Comparison of ENCODE assay signal across 1 cellular context in genomic region chr6:26157838-26158580, GRCh38.
A peak's percentile ranks its signal among the peaks of the same experiment; 100 is the strongest.
TF ChIP-seq lines count a peak whose summit lies in the region.

No MANE protein-coding gene starts in this region.

TF ChIP-seq in K562, 482 proteins besides CTCF, POLR2A, EP300 and RAD21 (continued from another document and continues in another):
- peak; percentile 93 for TF ChIP-seq RBM39 (optimal IDR thresholded peaks at IDR 0.05; ENCODE audit: low read depth, low read length)
- peak; percentile 85 for TF ChIP-seq ATF7 (IDR thresholded peaks at IDR 0.05)
- no peak; a peak in 1 of 4 replicates for TF ChIP-seq MLX (CRISPR knock-in tag; conservative IDR thresholded peaks at IDR 0.05)
- TF ChIP-seq RBM22 (IDR thresholded peaks at IDR 0.05; ENCODE audit: low read depth, low read length, poor library complexity, severe bottlenecking), result peak; percentile 85
- no peak for TF ChIP-seq ARHGAP35 (IDR thresholded peaks at IDR 0.05; ENCODE audit: partially characterized antibody)
- TF ChIP-seq RBM17 (IDR thresholded peaks at IDR 0.05; ENCODE audit: borderline replicate concordance, low read depth, low read length), result no peak
- peak; percentile 39; the same call in 1 of the 2 replicates for TF ChIP-seq RB1 (IDR thresholded peaks at IDR 0.05; ENCODE audit: low read depth)
- TF ChIP-seq ARID3B (CRISPR knock-in tag; IDR thresholded peaks at IDR 0.05; ENCODE audit: borderline replicate concordance), result no peak
- no peak for TF ChIP-seq TOE1 (IDR thresholded peaks at IDR 0.05; ENCODE audit: borderline replicate concordance)
- TF ChIP-seq TOE1 (CRISPR knock-in tag; IDR thresholded peaks at IDR 0.05; ENCODE audit: borderline replicate concordance, low read depth), result peak; percentile 100
- TF ChIP-seq ETS1 (conservative IDR thresholded peaks at IDR 0.05; ENCODE audit: control insufficient read depth, low read depth, low read length), result peak; percentile 64; the same call in 1 of the 2 replicates
- TF ChIP-seq ZNF785 (CRISPR knock-in tag; IDR thresholded peaks at IDR 0.05), result no peak
- no peak for TF ChIP-seq LEF1 (IDR thresholded peaks at IDR 0.05)
- TF ChIP-seq FOS (IDR thresholded peaks at IDR 0.05; ENCODE audit: extremely low read depth, insufficient read length), result peak; percentile 90
- TF ChIP-seq ZBED1 (IDR thresholded peaks at IDR 0.05), result peak; percentile 98
- TF ChIP-seq CHD7 (IDR thresholded peaks at IDR 0.05; ENCODE audit: low read depth, low read length), result no peak
- peak; percentile 99 for TF ChIP-seq E2F5 (CRISPR knock-in tag; IDR thresholded peaks at IDR 0.05)
- peak; percentile 70 for TF ChIP-seq ZBTB2 (IDR thresholded peaks at IDR 0.05)
- TF ChIP-seq ZBTB40 (IDR thresholded peaks at IDR 0.05), result no peak; the same call in 1 of the 2 replicates
- TF ChIP-seq ZBTB40 (CRISPR knock-in tag; IDR thresholded peaks at IDR 0.05), result no peak
- peak in 1 of 2 experiments; percentile 68; a peak in 2 of 4 replicates for TF ChIP-seq HDAC1 (IDR thresholded peaks at IDR 0.05)
